Comparison of ENCODE assay signal across 14 cellular contexts in genomic region chr22:42418811-42419243, GRCh38. TPM values are rescaled to one million over a fixed set of nuclear protein-coding genes. Genes with fewer than 3 reads are reported as not detected.
DNase-seq lines count a peak whose midpoint lies in the region; ATAC-seq, FAIRE-seq and TF ChIP-seq lines count a peak whose summit lies in the region.
"Had no signal": no experiment of that assay in that cellular context is flagged by ENCODE, and none has a peak within 500 bp of the region (broad histone marks: within the 10 kb centered on the region; RNA-seq: fewer than 3 reads in every experiment).

No MANE protein-coding gene starts in this region.

- TF ChIP-seq POLR2A in GM12878 (IDR thresholded peaks at IDR 0.05; ENCODE audit: low read depth, low read length): no peak

- H3K79me2 ChIP-seq in GM12878 (ENCODE audit: control insufficient read depth, insufficient read depth, low read length): no peaks in the 10 kb centered on the region

- peak overlapping the region; percentile 15; the same call in 1 of the 2 replicates for H2AFZ ChIP-seq in GM12878 (ENCODE audit: control insufficient read depth, low read depth, low read length)

- no peak overlapping the region for H3K27ac Mint-ChIP-seq in T-cell
- H3K27ac Mint-ChIP-seq: activated naive CD8-positive, alpha-beta T cell treated with anti-CD3 and anti-CD28 coated beads for 36 hours had no signal

- H3K27ac ChIP-seq in GM12878 (ENCODE audit: control insufficient read depth, insufficient read depth) (peak overlapping the region; percentile 80), neutrophil (peak overlapping the region; percentile 92)
- H3K27ac ChIP-seq: 22Rv1 had no signal

- H3K9me3 Mint-ChIP-seq in T-cell: no peaks in the 10 kb centered on the region
- H3K9me3 Mint-ChIP-seq: activated naive CD8-positive, alpha-beta T cell treated with anti-CD3 and anti-CD28 coated beads for 36 hours; H9 had no signal

- H3K9ac ChIP-seq in GM12878 (ENCODE audit: control insufficient read depth, insufficient read depth, low read length): peak overlapping the region; percentile 36

- H3K27me3 Mint-ChIP-seq in T-cell: peaks cover 0 to 15% of the 10 kb centered on the region in 2 donors
- H3K27me3 Mint-ChIP-seq: activated naive CD8-positive, alpha-beta T cell treated with anti-CD3 and anti-CD28 coated beads for 36 hours had no signal

- peak; percentile 22 for DNase-seq in DMS79 (lab: John Stamatoyannopoulos, UW)
- no peak for DNase-seq in DMS79 treated with DMSO at 0.1 percent for 48 hours (lab: John Stamatoyannopoulos, UW)
- DNase-seq in KBM-7: peak; percentile 43
- no peak for DNase-seq in GM12878 (ENCODE audit: low read depth, low spot score)
- DNase-seq in activated T-cell treated with anti-CD3 and anti-CD28 coated beads, Interleukin-2, amount 50 U/mL, for 48 hours: no peak
- no peak for DNase-seq in T-cell
- DNase-seq in left lobe of liver (ENCODE audit: low spot score): no peak
- DNase-seq: activated naive CD8-positive, alpha-beta T cell treated with anti-CD3 and anti-CD28 coated beads for 36 hours; erythroblast; H9; occipital lobe had no signal

- no TSS peak for BruUV-seq in GM12878 (replicated peaks; lab: Mats Ljungman, UMichigan)

- no peaks in the 10 kb centered on the region for H3K36me3 ChIP-seq in GM12878 (ENCODE audit: control insufficient read depth in 2 of 2, insufficient read depth in 2 of 2, low read length in 1 of 2)
- peaks cover 89% of the 10 kb centered on the region for H3K36me3 ChIP-seq in neutrophil

- H3K4me3 Mint-ChIP-seq in T-cell: no peak overlapping the region
- H3K4me3 Mint-ChIP-seq: activated naive CD8-positive, alpha-beta T cell treated with anti-CD3 and anti-CD28 coated beads for 36 hours; H9 had no signal

- peaks cover 0 to 7% (median 2%) of the 10 kb centered on the region in 3 donors for H3K4me1 Mint-ChIP-seq in T-cell

- RAD21 ChIA-PET in GM12878 (lab: Charles Lee; ENCODE audit: unreplicated experiment): interaction anchor here (0.7 to 6.0 kb wide), 7 partner anchors 17 to 49 kb away, joined by 3 to 33 read pairs (median 4); no protein-coding TSS in a partner anchor

- TF ChIP-seq CTCF in GM12878 (IDR thresholded peaks at IDR 0.05 in 2 of 3, conservative IDR thresholded peaks at IDR 0.05 in 1 of 3; ENCODE audit: control insufficient read depth in 2 of 3, extremely low read depth in 1 of 3, insufficient read depth in 1 of 3, low read depth in 3 of 3, low read length in 3 of 3) (no peak), neutrophil (IDR thresholded peaks at IDR 0.05) (no peak)

- 45% methylated on average over 12 of the region's 12 CpGs for WGBS in GM12878 (ENCODE audit: insufficient coverage, insufficient replicate concordance, low lambda C conversion rate, missing lambda C conversion rate)

- in situ Hi-C loops in KBM-7 (cut with MboI; ENCODE audit: low pct_unique_long_range_greater_than_20kb, low sequenced_read_pairs) (no loop called here), GM12878 (cut with MboI) (no loop called here)

- H3K4me1 ChIP-seq in GM12878 (ENCODE audit: control insufficient read depth, insufficient read depth, low read length) (peaks cover 27% of the 10 kb centered on the region), neutrophil (ENCODE audit: control insufficient read depth in 1 of 2, insufficient read depth in 1 of 2, low read depth in 1 of 2, low read length in 1 of 2) (peaks cover 73 to 76% of the 10 kb centered on the region in 2 experiments)

- H4K20me1 ChIP-seq in GM12878 (ENCODE audit: control insufficient read depth, insufficient read depth): no peaks in the 10 kb centered on the region

- H3K27me3 ChIP-seq in GM12878 (replicated peaks in 1 of 2; ENCODE audit: control insufficient read depth in 2 of 2, insufficient read depth in 2 of 2, low read length in 1 of 2) (no peaks in the 10 kb centered on the region), neutrophil (no peaks in the 10 kb centered on the region)

- FAIRE-seq in GM12878 (lab: Jason Lieb, UNC): no peak
- FAIRE-seq: TTC549 had no signal

- POLR2A ChIA-PET in GM12878 (lab: Charles Lee) (interaction anchor here (1.0 to 6.5 kb wide), 4 partner anchors 17 to 38 kb away, joined by 3 to 38 read pairs (median 7); no protein-coding TSS in a partner anchor), T-cell (lab: Charles Lee) (no interaction called here)

- H3K4me2 ChIP-seq in GM12878 (ENCODE audit: control insufficient read depth, insufficient read depth): peak overlapping the region; percentile 83

- SMC1A ChIA-PET in GM12878 (lab: Charles Lee; ENCODE audit: uncharacterized antibody, unreplicated experiment): interaction anchor here (0.6 to 3.0 kb wide), 4 partner anchors 10 to 25 kb away, joined by 3 to 20 read pairs (median 4); partner anchors contain the start of gene NFAM1

- CTCF ChIA-PET in GM12878 (lab: Yijun Ruan, JAX) (interaction anchor here (1.0 to 3.2 kb wide), 4 partner anchors 18 to 26 kb away, joined by 3 to 13 read pairs (median 6); no protein-coding TSS in a partner anchor), T-cell (lab: Charles Lee) (no interaction called here)

- ATAC-seq in GM12878 (peak; percentile 11), T-cell (replicated peaks in 1 of 4) (no peak), left lobe of liver (no peak)

- no peaks in the 10 kb centered on the region for H3K9me3 ChIP-seq in GM12878 (replicated peaks; ENCODE audit: control insufficient read depth, insufficient read depth, low read length)
- H3K9me3 ChIP-seq in neutrophil: no peaks in the 10 kb centered on the region

- TF ChIP-seq RAD21 in GM12878 (IDR thresholded peaks at IDR 0.05; ENCODE audit: insufficient read depth, low read depth, low read length): no peak

- TF ChIP-seq EP300 in GM12878 (IDR thresholded peaks at IDR 0.05; ENCODE audit: borderline replicate concordance in 1 of 2, control insufficient read depth in 1 of 2, low read depth in 2 of 2, low read length in 2 of 2): no peak

- H3K4me3 ChIP-seq in GM12878 (peak overlapping the region; percentile 23; the same call in 1 of the 2 replicates), neutrophil (ENCODE audit: low read depth in 1 of 2, low read length in 1 of 2) (peak overlapping the region; percentile 9 to 49)

- no peaks in the 10 kb centered on the region for H3K36me3 Mint-ChIP-seq in T-cell
- H3K36me3 Mint-ChIP-seq: activated naive CD8-positive, alpha-beta T cell treated with anti-CD3 and anti-CD28 coated beads for 36 hours had no signal

- intact Hi-C loops in GM12878 (cut with micrococcal nuclease; ENCODE audit: unreplicated experiment): loop anchor here (5.0 kb wide), 1 partner anchor 52 kb away; no protein-coding TSS in a partner anchor

TF ChIP-seq in GM12878, 131 proteins besides CTCF, POLR2A, EP300 and RAD21 (continues in another document):
- TF ChIP-seq SMARCA5 (IDR thresholded peaks at IDR 0.05) (peak; percentile 86), SIN3A (IDR thresholded peaks at IDR 0.05; ENCODE audit: low read depth, low read length) (no peak), TARDBP (IDR thresholded peaks at IDR 0.05; ENCODE audit: borderline replicate concordance) (no peak), ZBTB40 (IDR thresholded peaks at IDR 0.05; ENCODE audit: borderline replicate concordance) (no peak), NBN (IDR thresholded peaks at IDR 0.05) (no peak), TCF3 (IDR thresholded peaks at IDR 0.05; ENCODE audit: borderline replicate concordance, insufficient read depth, low read depth, low read length) (0 out of 2 replicates have a peak, but pooled peaks have one; percentile 4)

RNA-seq across cellular contexts. Expression of gene NFAM1, which starts 13.4 kb away (rescaled TPM):
- 9.2 and 10.3 TPM in 2 replicates for total RNA-seq in GM12878 (2013; cell fraction: nucleolus; rRNA removed)
- 0.16 and 0.34 TPM in 2 replicates for total RNA-seq in GM12878 (2014; rRNA removed)
- total RNA-seq in GM12878 (2014; rRNA removed; fragmentation: Illumina TruSeq; extraction: Trizol): 0.13 and 0.32 TPM in 2 replicates
- 0.29 and 0.36 TPM in 2 replicates for total RNA-seq in GM12878 (2021)
- polyA plus RNA-seq in GM12878 (2011; ENCODE audit: low read depth): 0.22 TPM
- 0.84 and 1.3 TPM in 2 replicates for polyA plus RNA-seq in GM12878 (2011; rRNA removed)
- 1.8 and 1.9 TPM in 2 replicates for polyA plus RNA-seq in GM12878 (2011; cell fraction: cytosol; rRNA removed)
- 2.5 and 2.6 TPM in 2 replicates for polyA plus RNA-seq in GM12878 (2011; cell fraction: nucleus; rRNA removed)
- 0.69 and 0.70 TPM in 2 replicates for polyA plus RNA-seq in GM12878 (2012)
- 0.13 and 0.24 TPM in 2 replicates for polyA plus RNA-seq in GM12878 (2014; fragmentation: Illumina TruSeq; extraction: Trizol)
- polyA plus RNA-seq in GM12878 (2014; fragmentation: Nextera tagmentation; extraction: Ambion mirVana): not detected
- 0.10 and 0.15 TPM in 2 replicates for polyA plus RNA-seq in GM12878 (2014; rRNA removed)
- polyA plus RNA-seq in GM12878 (2016; fragmentation: Nextera tagmentation; extraction: Ambion mirVana): under 1 TPM in 1 of 2 experiments, not detected in 1; 0.20 TPM
- 2.0 and 2.9 TPM in 2 replicates for polyA minus RNA-seq in GM12878 (2011; rRNA and poly(A)+ RNA removed)
- polyA minus RNA-seq in GM12878 (2011; cell fraction: cytosol; rRNA and poly(A)+ RNA removed): 0.73 and 3.9 TPM in 2 replicates
- 0.96 and 0.97 TPM in 2 replicates for polyA minus RNA-seq in GM12878 (2011; cell fraction: nucleus; rRNA and poly(A)+ RNA removed)
- under 1 TPM; 0.07 to 0.32 (median 0.18) TPM for total RNA-seq in T-cell
- total RNA-seq in left lobe of liver: 2.8 TPM

Comparison
In these comparisons a context has a peak if more than half of its experiments do, and no peak if none do; other contexts are left out.
1. DNase-seq: peak in DMS79 (single experiment) and KBM-7 (single experiment); none in DMS79 treated with DMSO at 0.1 percent for 48 hours (single experiment), GM12878 (single experiment), activated T-cell treated with anti-CD3 and anti-CD28 coated beads, Interleukin-2, amount 50 U/mL, for 48 hours (0 of 2), T-cell (0 of 34) and left lobe of liver (single experiment).